Comparison of ENCODE assay signal across 11 cellular contexts in the genomic region with DNA sequence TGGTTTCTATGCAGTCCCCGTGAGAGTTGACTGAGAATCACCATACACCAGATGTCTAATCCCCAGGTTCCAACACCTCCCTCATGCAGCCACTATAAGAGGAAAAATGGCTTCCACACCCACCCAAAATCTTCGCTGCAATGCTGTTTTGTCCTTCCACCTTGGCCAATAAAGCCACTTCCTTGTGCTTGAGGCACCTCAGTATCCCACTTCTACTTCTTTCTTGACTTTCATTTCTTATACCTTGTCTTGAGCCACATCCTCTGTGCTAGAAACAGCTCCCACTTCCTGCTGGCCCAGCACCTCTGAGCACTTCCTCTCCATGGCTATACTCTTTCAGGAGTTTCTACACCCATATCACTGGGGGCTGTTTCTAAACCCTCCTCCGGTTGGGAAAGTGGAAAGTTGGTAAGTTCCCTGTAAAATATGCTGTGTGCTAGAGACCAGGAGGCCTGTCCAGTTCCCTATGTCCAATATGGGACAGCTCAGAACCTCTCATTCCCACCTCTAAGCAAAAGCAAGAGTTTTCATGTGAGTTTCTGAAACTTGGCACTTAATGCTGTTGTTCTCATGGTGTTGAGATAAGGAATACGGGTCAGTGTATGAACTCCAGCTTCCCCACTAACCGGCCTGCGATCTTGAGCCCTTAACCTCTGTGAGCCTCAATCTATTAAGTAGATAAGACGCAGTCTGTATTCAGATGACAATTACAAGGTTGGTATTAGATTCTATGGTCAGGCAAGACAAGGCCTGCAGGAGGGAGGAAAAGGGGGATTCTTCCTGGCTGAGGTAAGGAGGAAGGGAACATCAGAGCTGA.
DNase-seq lines count a peak whose midpoint lies in the region; ATAC-seq and TF ChIP-seq lines count a peak whose summit lies in the region.
"Had no signal": no experiment of that assay in that cellular context is flagged by ENCODE, and none has a peak within 500 bp of the region (broad histone marks: within the 10 kb centered on the region; RNA-seq: fewer than 3 reads in every experiment).

No MANE protein-coding gene starts in this region.

- H3K9ac ChIP-seq in mesenchymal stem cell (ENCODE audit: low read length), result no peak overlapping the region

- no peak overlapping the region for H4K91ac ChIP-seq in mesenchymal stem cell (ENCODE audit: low read length)

- WGBS in mesenchymal stem cell, result 89% methylated on average over 6 of the region's 7 CpGs

- no peak overlapping the region for H4K8ac ChIP-seq in mesenchymal stem cell (ENCODE audit: low read length)

- no peak overlapping the region for H3K18ac ChIP-seq in mesenchymal stem cell (ENCODE audit: low read depth in 1 of 2, low read length in 2 of 2)

- H2BK12ac ChIP-seq in mesenchymal stem cell (ENCODE audit: low read length in 2 of 2), result no peak overlapping the region

- H2AFZ ChIP-seq in mesenchymal stem cell (ENCODE audit: low read depth, low read length), result no peak overlapping the region

- no peak overlapping the region for H2BK5ac ChIP-seq in mesenchymal stem cell (ENCODE audit: low read depth, low read length, poor library complexity, severe bottlenecking)

- H3K4me3 ChIP-seq in mesenchymal stem cell (ENCODE audit: insufficient read depth in 1 of 2, low read depth in 1 of 2, low read length in 2 of 2), result no peak overlapping the region
- H3K4me3 ChIP-seq: ascending aorta had no signal

- no peak overlapping the region for H3K4me2 ChIP-seq in mesenchymal stem cell (ENCODE audit: low read length, poor library complexity, severe bottlenecking)

- no peaks in the 10 kb centered on the region for H3K79me1 ChIP-seq in mesenchymal stem cell (replicated peaks; ENCODE audit: low read length, poor library complexity, severe bottlenecking)

- no peak overlapping the region for H3K27ac Mint-ChIP-seq in type B pancreatic cell

- H2AK5ac ChIP-seq in mesenchymal stem cell (ENCODE audit: low read length, severe bottlenecking), result peak overlapping the region; percentile 16

- no peak for TF ChIP-seq CTCF in type B pancreatic cell (conservative IDR thresholded peaks at IDR 0.05)

- peak; percentile 46 for ATAC-seq in GM18868 (IDR thresholded peaks at IDR 0.05; ENCODE audit: unreplicated experiment)
- peak; percentile 45 for ATAC-seq in HG02623 (IDR thresholded peaks at IDR 0.05; ENCODE audit: unreplicated experiment)

- H3K27ac ChIP-seq in mesenchymal stem cell (ENCODE audit: low read length, poor library complexity, severe bottlenecking) (no peak overlapping the region), caudate nucleus (ENCODE audit: low read depth, low read length) (no peak overlapping the region), substantia nigra (ENCODE audit: low read depth, low read length, poor library complexity, severe bottlenecking) (no peak overlapping the region)
- H3K27ac ChIP-seq: ascending aorta had no signal

- H3K9me3 Mint-ChIP-seq in type B pancreatic cell, result no peaks in the 10 kb centered on the region

- H3K4me1 Mint-ChIP-seq in type B pancreatic cell (ENCODE audit: unreplicated experiment), result peaks cover 16% of the 10 kb centered on the region

- H3K36me3 Mint-ChIP-seq in type B pancreatic cell, result no peaks in the 10 kb centered on the region

- H3K27me3 ChIP-seq in mesenchymal stem cell (ENCODE audit: control insufficient read depth in 1 of 2, insufficient read depth in 1 of 2, low read length in 2 of 2), result no peaks in the 10 kb centered on the region
- H3K27me3 ChIP-seq: ascending aorta had no signal

- no peak overlapping the region for H2BK120ac ChIP-seq in mesenchymal stem cell (ENCODE audit: low read depth, low read length)

- no peak overlapping the region for H3K14ac ChIP-seq in mesenchymal stem cell (ENCODE audit: low read length in 2 of 2)

- H3K27me3 Mint-ChIP-seq in type B pancreatic cell, result no peaks in the 10 kb centered on the region

- H3K4me3 Mint-ChIP-seq in type B pancreatic cell, result no peak overlapping the region

- H3K23ac ChIP-seq in mesenchymal stem cell (ENCODE audit: low read length in 2 of 2), result no peak overlapping the region

- no peak overlapping the region for H3K4ac ChIP-seq in mesenchymal stem cell (ENCODE audit: low read depth in 1 of 2, low read length in 2 of 2)

- no peak overlapping the region for H2BK15ac ChIP-seq in mesenchymal stem cell (ENCODE audit: low read depth, poor library complexity, severe bottlenecking)

- H3K9me3 ChIP-seq in mesenchymal stem cell (ENCODE audit: control insufficient read depth, low read length), result no peaks in the 10 kb centered on the region
- H3K9me3 ChIP-seq: ascending aorta had no signal

- DNase-seq in NOMO-1 treated with dmso at 0.1 percent for 144 hours (lab: John Stamatoyannopoulos, UW; ENCODE audit: unreplicated experiment), result peak; percentile 68
- no peak for DNase-seq in mesenchymal stem cell
- no peak for DNase-seq in NCI-H2107 (lab: John Stamatoyannopoulos, UW)
- no peak for DNase-seq in caudate nucleus (lab: John Stamatoyannopoulos, UW)
- DNase-seq in type B pancreatic cell (ENCODE audit: extremely low spot score, unreplicated experiment), result no peak
- no peak for DNase-seq in substantia nigra (lab: John Stamatoyannopoulos, UW)
- DNase-seq: hypothalamus, trophoblast cell had no signal

- no peaks in the 10 kb centered on the region for H3K36me3 ChIP-seq in mesenchymal stem cell (ENCODE audit: control insufficient read depth in 1 of 2, insufficient read depth in 2 of 2, low read depth in 1 of 2, low read length in 2 of 2)
- H3K36me3 ChIP-seq: ascending aorta had no signal

- H3K4me1 ChIP-seq in mesenchymal stem cell (ENCODE audit: control insufficient read depth, insufficient read depth, low read depth, low read length), result peaks cover 17% of the 10 kb centered on the region
- H3K4me1 ChIP-seq: ascending aorta had no signal
